ENCODE assay signal across 20 cellular contexts in genomic region chr22:26131755-26132154, GRCh38. TPM values are rescaled to one million over a fixed set of nuclear protein-coding genes. Genes with fewer than 3 reads are reported as not detected.
A peak's percentile ranks its signal among the peaks of the same experiment; 100 is the strongest.
DNase-seq lines count a peak whose midpoint lies in the region; ATAC-seq, FAIRE-seq and TF ChIP-seq lines count a peak whose summit lies in the region.
"Had no signal": no experiment of that assay in that cellular context is flagged by ENCODE, and none has a peak within 500 bp of the region (broad histone marks: within the 10 kb centered on the region; RNA-seq: fewer than 3 reads in every experiment).

No MANE protein-coding gene starts in this region.

- H3K4me1 ChIP-seq in H1 (replicated peaks in 1 of 4; ENCODE audit: control insufficient read depth in 3 of 4, insufficient read depth in 4 of 4, low read length in 3 of 4) (peaks cover 3 to 10% (median 5%) of the 10 kb centered on the region in 4 experiments; a peak in 6 of 7 replicates), heart right ventricle (no peaks in the 10 kb centered on the region), Caco-2 (no peaks in the 10 kb centered on the region)
- H3K4me1 ChIP-seq: BLaER1 treated with 17β-estradiol and CSF1 and Interleukin-3, amounts not matched to agents 10 nM and 100 nM had no signal

- H3K9me3 ChIP-seq in H1 (ENCODE audit: insufficient read depth in 2 of 2, low read depth in 1 of 2, low read length in 1 of 2) (no peaks in the 10 kb centered on the region), heart right ventricle (no peaks in the 10 kb centered on the region), Caco-2 (no peaks in the 10 kb centered on the region)
- H3K9me3 ChIP-seq: BLaER1 treated with 17β-estradiol and CSF1 and Interleukin-3, amounts not matched to agents 10 nM and 100 nM had no signal

- TF ChIP-seq RAD21 in H1 (IDR thresholded peaks at IDR 0.05 in 1 of 2, conservative IDR thresholded peaks at IDR 0.05 in 1 of 2; ENCODE audit: low read depth in 2 of 2, low read length in 2 of 2) = no peak

- H4K20me1 ChIP-seq in H1 (replicated peaks in 1 of 2; ENCODE audit: control insufficient read depth in 1 of 2, insufficient read depth in 2 of 2, low read length in 2 of 2) = peaks cover 0 to 1% of the 10 kb centered on the region in 2 experiments
- H4K20me1 ChIP-seq: BLaER1 treated with 17β-estradiol and CSF1 and Interleukin-3, amounts not matched to agents 10 nM and 100 nM had no signal

- H3K36me3 Mint-ChIP-seq in Caco-2 (ENCODE audit: insufficient read depth, unreplicated experiment) = no peaks in the 10 kb centered on the region
- H3K36me3 Mint-ChIP-seq: CD8-positive, alpha-beta T cell had no signal

- H3K36me3 ChIP-seq in H7 (replicated peaks; ENCODE audit: control insufficient read depth, insufficient read depth, low read length) (no peaks in the 10 kb centered on the region), H1 (ENCODE audit: control insufficient read depth in 2 of 4, insufficient read depth in 4 of 4, low read length in 3 of 4) (no peaks in the 10 kb centered on the region), heart right ventricle (no peaks in the 10 kb centered on the region), Caco-2 (ENCODE audit: control insufficient read depth, insufficient read depth, low read length) (no peaks in the 10 kb centered on the region)
- H3K36me3 ChIP-seq: BLaER1 treated with 17β-estradiol and CSF1 and Interleukin-3, amounts not matched to agents 10 nM and 100 nM had no signal

- no peak overlapping the region for H2BK120ac ChIP-seq in H1 (replicated peaks; ENCODE audit: low read depth, low read length)

- no peak overlapping the region for H3K9ac ChIP-seq in H1 (replicated peaks in 1 of 4; ENCODE audit: extremely low read depth in 1 of 4, low read depth in 3 of 4, low read length in 3 of 4)
- H3K9ac ChIP-seq: BLaER1 treated with 17β-estradiol and CSF1 and Interleukin-3, amounts not matched to agents 10 nM and 100 nM; GM23248 had no signal

- TF ChIP-seq CTCF in H1 (IDR thresholded peaks at IDR 0.05; ENCODE audit: control extremely low read depth in 1 of 3, insufficient read depth in 1 of 3, low read depth in 1 of 3, low read length in 3 of 3) (no peak), heart right ventricle (IDR thresholded peaks at IDR 0.05) (no peak), Caco-2 (IDR thresholded peaks at IDR 0.05; ENCODE audit: insufficient read depth in 1 of 2, low read depth in 1 of 2, low read length in 1 of 2, severe bottlenecking in 1 of 2, unreplicated experiment in 1 of 2) (no peak)

- no peaks in the 10 kb centered on the region for H3K79me1 ChIP-seq in H1 (ENCODE audit: low read depth, low read length)

- H3K14ac ChIP-seq in H1 (ENCODE audit: insufficient read length) = no peak overlapping the region

- H2AK5ac ChIP-seq in H1 (ENCODE audit: low read depth, low read length) = no peak overlapping the region

- 0 out of 2 replicates have a peak overlapping the region, but pooled peaks have one; percentile 54 for H2AFZ ChIP-seq in H1 (ENCODE audit: low read length)
- H2AFZ ChIP-seq: GM23248 had no signal

- BruUV-seq in Caco-2 (replicated peaks; lab: Mats Ljungman, UMichigan) = no TSS peak

- intact Hi-C loops in heart right ventricle (cut with DNase I) = no loop called here
- intact Hi-C loops in Caco-2 (cut with micrococcal nuclease; ENCODE audit: unreplicated experiment) = no loop called here

- no peak overlapping the region for H3K18ac ChIP-seq in H1 (ENCODE audit: extremely low read depth, low read length)

- no peak overlapping the region for H2BK5ac ChIP-seq in H1 (ENCODE audit: low read depth, low read length)

- H3K27ac ChIP-seq in H1 (ENCODE audit: low read depth, low read length) (no peak overlapping the region), heart right ventricle (no peak overlapping the region)
- H3K27ac ChIP-seq: BLaER1 treated with 17β-estradiol and CSF1 and Interleukin-3, amounts not matched to agents 10 nM and 100 nM; GM23248 had no signal

- no peak overlapping the region for H4K91ac ChIP-seq in H1 (replicated peaks; ENCODE audit: insufficient read length, low read length)

- H3K27me3 ChIP-seq in H7 (ENCODE audit: control insufficient read depth, insufficient read depth, low read length) (no peaks in the 10 kb centered on the region), H1 (replicated peaks in 1 of 4; ENCODE audit: control insufficient read depth in 3 of 4, extremely low read depth in 1 of 4, insufficient read depth in 3 of 4, low read length in 3 of 4) (no peaks in the 10 kb centered on the region; a peak in 1 of 7 replicates), heart right ventricle (peaks cover 0 to 66% (median 23%) of the 10 kb centered on the region in 7 donors), Caco-2 (replicated peaks; ENCODE audit: control insufficient read depth, insufficient read depth, low read length) (no peaks in the 10 kb centered on the region)
- H3K27me3 ChIP-seq: BLaER1 treated with 17β-estradiol and CSF1 and Interleukin-3, amounts not matched to agents 10 nM and 100 nM had no signal

- H3K9me3 Mint-ChIP-seq in Caco-2 (ENCODE audit: unreplicated experiment) = no peaks in the 10 kb centered on the region
- H3K9me3 Mint-ChIP-seq: CD8-positive, alpha-beta T cell; H9 had no signal

- no peak for TF ChIP-seq POLR2A in H1 (IDR thresholded peaks at IDR 0.05; ENCODE audit: control extremely low read depth in 1 of 2, low read depth in 2 of 2, low read length in 2 of 2)

- FAIRE-seq in H1 (lab: Jason Lieb, UNC) = no peak
- FAIRE-seq in urothelium cell line (lab: Jason Lieb, UNC) = peak; percentile 40
- FAIRE-seq: GM12878 had no signal

- peak; percentile 16 for DNase-seq in H7
- DNase-seq in H1 (ENCODE audit: low read depth in 1 of 2, low spot score in 2 of 2) = no peak
- peak; percentile 11 for DNase-seq in iPS-NIHi7 (ENCODE audit: extremely low spot score)
- DNase-seq in urothelium cell line (ENCODE audit: low spot score) = no peak
- no peak for DNase-seq in heart right ventricle
- no peak for DNase-seq in Caco-2
- no peak for DNase-seq in SK-N-DZ (ENCODE audit: low spot score)
- DNase-seq: CD8-positive, alpha-beta T cell; DMS 273 treated with DMSO at 0.1 percent for 48 hours; DMS53; DND-41; EL; GM23248; H9 had no signal

- H2BK12ac ChIP-seq in H1 (ENCODE audit: low read depth, low read length) = no peak overlapping the region

- H3K4ac ChIP-seq in H1 (replicated peaks; ENCODE audit: insufficient read length, low read depth, low read length) = no peak overlapping the region

- no peak for ATAC-seq in heart right ventricle
- ATAC-seq: CD8-positive, alpha-beta T cell; GM12878 had no signal

- H3K4me3 ChIP-seq in H7 (ENCODE audit: insufficient read depth, low read depth, low read length) (no peak overlapping the region), H1 (ENCODE audit: extremely low read depth in 1 of 4, insufficient read depth in 2 of 4, low read depth in 3 of 4, low read length in 4 of 4) (no peak overlapping the region), heart right ventricle (no peak overlapping the region), Caco-2 (ENCODE audit: low read depth, low read length) (no peak overlapping the region)
- H3K4me3 ChIP-seq: BLaER1 treated with 17β-estradiol and CSF1 and Interleukin-3, amounts not matched to agents 10 nM and 100 nM; GM12878; GM23248 had no signal

- no peak overlapping the region for H2BK20ac ChIP-seq in H1 (ENCODE audit: low read length)

- peaks cover 6% of the 10 kb centered on the region for H3K23me2 ChIP-seq in H1 (ENCODE audit: low read depth, low read length)

- no peak for TF ChIP-seq EP300 in H1 (IDR thresholded peaks at IDR 0.05; ENCODE audit: borderline replicate concordance in 1 of 2, low read depth in 2 of 2, low read length in 2 of 2)

- H3K79me2 ChIP-seq in H1 (ENCODE audit: control insufficient read depth in 1 of 2, insufficient read depth in 2 of 2, low read length in 2 of 2) = no peaks in the 10 kb centered on the region

- 0 out of 4 replicates have a peak overlapping the region, but pooled peaks of 1 of the 2 experiments have one; percentile 3 for H3K4me2 ChIP-seq in H1 (ENCODE audit: insufficient read depth in 1 of 2, low read depth in 2 of 2, low read length in 2 of 2)
- H3K4me2 ChIP-seq: BLaER1 treated with 17β-estradiol and CSF1 and Interleukin-3, amounts not matched to agents 10 nM and 100 nM had no signal

- no peaks in the 10 kb centered on the region for H3K4me1 Mint-ChIP-seq in Caco-2 (ENCODE audit: low read depth, unreplicated experiment)
- H3K4me1 Mint-ChIP-seq: B cell had no signal

- no peak overlapping the region for H4K5ac ChIP-seq in H1 (ENCODE audit: insufficient read length, low read depth, low read length)

- H2BK15ac ChIP-seq in H1 (ENCODE audit: low read length) = no peak overlapping the region

- H4K8ac ChIP-seq in H1 (ENCODE audit: extremely low read depth, insufficient read depth, low read length) = no peak overlapping the region

- H3K23ac ChIP-seq in H1 (ENCODE audit: insufficient read length) = no peak overlapping the region

- 61% methylated on average over 7 of the region's 7 CpGs; no CpG with 5 or more reads in 1 of the 2 experiments for WGBS in H1 (ENCODE audit: extremely low coverage in 1 of 2, insufficient coverage in 1 of 2, insufficient read length in 1 of 2, insufficient replicate concordance in 2 of 2, low coverage in 1 of 2, low lambda C conversion rate in 2 of 2, missing lambda C conversion rate in 1 of 2), 2 experiments
- 45 to 59% methylated on average over 7 of the region's 7 CpGs for WGBS in heart right ventricle, 2 donors

- no peak overlapping the region for H3K4me3 Mint-ChIP-seq in Caco-2 (ENCODE audit: unreplicated experiment)
- H3K4me3 Mint-ChIP-seq: B cell; CD8-positive, alpha-beta T cell; H9 had no signal

- POLR2A ChIA-PET in H1 (lab: Charles Lee; ENCODE audit: partially characterized antibody) = no interaction called here
- POLR2A ChIA-PET in Caco-2 (lab: Charles Lee) = no interaction called here

- peaks cover 2% of the 10 kb centered on the region for H3K27me3 Mint-ChIP-seq in Caco-2 (ENCODE audit: insufficient read depth, unreplicated experiment)

- CTCF ChIA-PET in H1 (lab: Charles Lee; ENCODE audit: partially characterized antibody) = interaction anchor here (0.9 to 1.1 kb wide), 2 partner anchors 10 to 239 kb away, joined by 3 to 4 read pairs; no protein-coding TSS in a partner anchor
- CTCF ChIA-PET in Caco-2 (lab: Charles Lee) = no interaction called here

- no peak overlapping the region for H3K27ac Mint-ChIP-seq in Caco-2 (ENCODE audit: unreplicated experiment)
- H3K27ac Mint-ChIP-seq: B cell; CD8-positive, alpha-beta T cell; H9 had no signal

- no peak overlapping the region for H3K56ac ChIP-seq in H1 (replicated peaks; ENCODE audit: insufficient read length, low read depth, low read length)

RNA-seq across cellular contexts. Expression of gene SEZ6L, which starts 37.5 kb away (rescaled TPM):
- 0.83 and 1.1 TPM in 2 replicates for total RNA-seq in H7 (2014; rRNA removed; shearing (Covaris generic))
- total RNA-seq in H1 (2021; fragmentation: NEBNext Ultra II Directional; extraction: Animal tissue kit (Norgen Biotek cat#: 25700)) = 0.06 and 0.11 TPM in 2 replicates
- polyA plus RNA-seq in H1 (2011; rRNA removed) = 0.20 and 0.33 TPM in 2 replicates
- polyA plus RNA-seq in H1 (2011; cell fraction: cytosol; rRNA removed) = 0.10 TPM
- 0.39 TPM for polyA plus RNA-seq in H1 (2011; cell fraction: nucleus; rRNA removed)
- 0.30 to 0.90 TPM (median 0.61 TPM) in 4 replicates for polyA plus RNA-seq in H1 (2012, experiment 1 of 2)
- polyA plus RNA-seq in H1 (2012, experiment 2 of 2) = 0.10 TPM
- 0.26 TPM for polyA plus RNA-seq in H1 (2013, experiment 1 of 2)
- polyA plus RNA-seq in H1 (2013, experiment 2 of 2) = 0.22 TPM
- 0.28 and 0.63 TPM in 2 replicates for polyA minus RNA-seq in H1 (2011; rRNA and poly(A)+ RNA removed)
- not detected for polyA minus RNA-seq in H1 (2011; cell fraction: cytosol; rRNA and poly(A)+ RNA removed)
- polyA minus RNA-seq in H1 (2011; cell fraction: nucleus; rRNA and poly(A)+ RNA removed) = not detected
- total RNA-seq in heart right ventricle = 1 to 10 TPM in 2 of 10 donors, under 1 TPM in 8; 0.10 to 2.5 (median 0.34) TPM
- under 1 TPM; 0.01 to 0.07 TPM for polyA plus RNA-seq in heart right ventricle
- total RNA-seq in Caco-2 (2022) = not detected in 2 replicates
- polyA plus RNA-seq in SK-N-DZ (2014; cell fraction: cytosol; rRNA removed) = 2.4 and 3.0 TPM in 2 replicates
- 1.3 and 1.8 TPM in 2 replicates for polyA plus RNA-seq in SK-N-DZ (2014; cell fraction: nucleus; rRNA removed)
- total RNA-seq: A172; B cell; CD8-positive, alpha-beta T cell; G401; GM12878; HT-29 had no signal
- polyA plus RNA-seq: GM12878 had no signal

Comparison
In these comparisons a context has a peak if more than half of its experiments do, and no peak if none do; other contexts are left out.
1. DNase-seq: peak in H7 (single experiment) and iPS-NIHi7 (single experiment); none in H1 (0 of 2), urothelium cell line (single experiment), heart right ventricle (0 of 2), Caco-2 (0 of 2) and SK-N-DZ (single experiment).